Comparison of ENCODE assay signal across 13 cellular contexts in genomic region chr10:31751401-31752080, GRCh38.
DNase-seq lines count a peak whose midpoint lies in the region; ATAC-seq, FAIRE-seq and TF ChIP-seq lines count a peak whose summit lies in the region.
"Had no signal": no experiment of that assay in that cellular context is flagged by ENCODE, and none has a peak within 500 bp of the region (broad histone marks: within the 10 kb centered on the region; RNA-seq: fewer than 3 reads in every experiment).

No MANE protein-coding gene starts in this region.

- no peak for TF ChIP-seq POLR2A in gastroesophageal sphincter (IDR thresholded peaks at IDR 0.05)

- TF ChIP-seq CTCF in CD14-positive monocyte (IDR thresholded peaks at IDR 0.05) = no peak
- no peak for TF ChIP-seq CTCF in gastroesophageal sphincter (IDR thresholded peaks at IDR 0.05)
- no peak for TF ChIP-seq CTCF in GM20000 (IDR thresholded peaks at IDR 0.05; ENCODE audit: extremely low read depth, missing control alignments)
- TF ChIP-seq CTCF in OCI-LY7 (conservative IDR thresholded peaks at IDR 0.05; ENCODE audit: low read length) = no peak

- H3K27me3 ChIP-seq in gastroesophageal sphincter = no peaks in the 10 kb centered on the region
- H3K27me3 ChIP-seq: ovary had no signal

- no peaks in the 10 kb centered on the region for H4K20me1 ChIP-seq in OCI-LY7 (ENCODE audit: insufficient read depth, low read length)

- DNase-seq in CD14-positive monocyte (ENCODE audit: low spot score) (peak; percentile 92), RCC 7860 (ENCODE audit: low spot score) (peak; percentile 88), GM20000 (ENCODE audit: low spot score) (no peak), OCI-LY7 (ENCODE audit: low spot score) (no peak)
- DNase-seq in natural killer cell treated with Interleukin-12 subunit alpha and Interleukin-12 subunit beta and Interleukin-15 and Interleukin-18, amount 100 ng/mL, for 72 hours (ENCODE audit: low spot score) = peak; percentile 44
- DNase-seq: DND-41, NCI-H2107, ovary had no signal

- H3K4me1 ChIP-seq in gastroesophageal sphincter (peaks cover 3 to 33% (median 18%) of the 10 kb centered on the region in 3 donors), OCI-LY7 (ENCODE audit: insufficient read depth, low read length, poor library complexity, severe bottlenecking) (no peaks in the 10 kb centered on the region)

- peak overlapping the region; percentile 86 to 93 (median 88) for H3K27ac Mint-ChIP-seq in CD14-positive monocyte
- no peak overlapping the region for H3K27ac Mint-ChIP-seq in natural killer cell treated with Interleukin-12 subunit alpha and Interleukin-12 subunit beta and Interleukin-15 and Interleukin-18, amount 100 ng/mL, for 72 hours
- H3K27ac Mint-ChIP-seq: T-helper 1 cell treated with Interleukin-12 subunit alpha and Interleukin-12 subunit beta and Interleukin-4 antibody, amounts not matched to agents 30 μg/mL and 1 μg/mL, for 36 hours had no signal

- H3K4me3 Mint-ChIP-seq in CD14-positive monocyte = peak overlapping the region; percentile 16 to 50
- no peak overlapping the region for H3K4me3 Mint-ChIP-seq in natural killer cell treated with Interleukin-12 subunit alpha and Interleukin-12 subunit beta and Interleukin-15 and Interleukin-18, amount 100 ng/mL, for 72 hours
- H3K4me3 Mint-ChIP-seq: T-helper 1 cell treated with Interleukin-12 subunit alpha and Interleukin-12 subunit beta and Interleukin-4 antibody, amounts not matched to agents 30 μg/mL and 1 μg/mL, for 36 hours had no signal

- ATAC-seq in gastroesophageal sphincter (peak; percentile 56), GM21723 (IDR thresholded peaks at IDR 0.05; ENCODE audit: unreplicated experiment) (no peak), HG03139 (IDR thresholded peaks at IDR 0.05; ENCODE audit: unreplicated experiment) (no peak)
- ATAC-seq in natural killer cell treated with Interleukin-12 subunit alpha and Interleukin-12 subunit beta and Interleukin-15 and Interleukin-18, amount 100 ng/mL, for 72 hours = peak in 1 of 2 donors; percentile 41

- POLR2A ChIA-PET in OCI-LY7 (lab: Charles Lee) = interaction anchor here (0.5 kb wide), 1 partner anchor 61 kb away, joined by 3 read pairs; no protein-coding TSS in a partner anchor

- H3K9me2 ChIP-seq in OCI-LY7 (ENCODE audit: insufficient read depth, low read length) = no peaks in the 10 kb centered on the region

- H3K79me2 ChIP-seq in OCI-LY7 (ENCODE audit: insufficient read depth, low read depth, low read length) = no peaks in the 10 kb centered on the region

- peak overlapping the region in 2 of 4 donors; percentile 25 to 62 for H3K27ac ChIP-seq in gastroesophageal sphincter
- no peak overlapping the region for H3K27ac ChIP-seq in OCI-LY7 (ENCODE audit: low read depth, low read length, poor library complexity, severe bottlenecking)
- H3K27ac ChIP-seq: KMS-11 had no signal

- peaks cover 0 to 3% (median 0%) of the 10 kb centered on the region in 7 donors for H3K9me3 Mint-ChIP-seq in CD14-positive monocyte
- no peaks in the 10 kb centered on the region for H3K9me3 Mint-ChIP-seq in natural killer cell treated with Interleukin-12 subunit alpha and Interleukin-12 subunit beta and Interleukin-15 and Interleukin-18, amount 100 ng/mL, for 72 hours
- H3K9me3 Mint-ChIP-seq: T-helper 1 cell treated with Interleukin-12 subunit alpha and Interleukin-12 subunit beta and Interleukin-4 antibody, amounts not matched to agents 30 μg/mL and 1 μg/mL, for 36 hours had no signal

- intact Hi-C loops in CD14-positive monocyte (cut with micrococcal nuclease) = loop anchor here (2.0 to 10.0 kb wide), 2 partner anchors 45 to 747 kb away; no protein-coding TSS in a partner anchor
- intact Hi-C loops in OCI-LY7 (cut with micrococcal nuclease; ENCODE audit: unreplicated experiment) = no loop called here

- no peak for TF ChIP-seq EP300 in gastroesophageal sphincter (IDR thresholded peaks at IDR 0.05)

- H3K27me3 Mint-ChIP-seq in CD14-positive monocyte (ENCODE audit: low read depth in 3 of 3) = peaks cover 0 to 4% (median 0%) of the 10 kb centered on the region in 3 donors
- H3K27me3 Mint-ChIP-seq in natural killer cell treated with Interleukin-12 subunit alpha and Interleukin-12 subunit beta and Interleukin-15 and Interleukin-18, amount 100 ng/mL, for 72 hours = no peaks in the 10 kb centered on the region

- H3K36me3 ChIP-seq in gastroesophageal sphincter = no peaks in the 10 kb centered on the region
- no peaks in the 10 kb centered on the region for H3K36me3 ChIP-seq in OCI-LY7 (ENCODE audit: insufficient read depth, low read length)
- H3K36me3 ChIP-seq: ovary had no signal

- no peak overlapping the region for H3K4me2 ChIP-seq in OCI-LY7 (ENCODE audit: low read length)
- H3K4me2 ChIP-seq: KMS-11 had no signal

- WGBS in gastroesophageal sphincter (ENCODE audit: low coverage in 1 of 2), 2 donors = 80 to 95% methylated on average over 4 to 9 of the region's 14 CpGs

- FAIRE-seq in RCC 7860 (lab: Jason Lieb, UNC) = peak; percentile 44

- H3K9me3 ChIP-seq in gastroesophageal sphincter (no peaks in the 10 kb centered on the region), OCI-LY7 (ENCODE audit: low read length) (no peaks in the 10 kb centered on the region)
- H3K9me3 ChIP-seq: ovary had no signal

- CTCF ChIA-PET in OCI-LY7 (lab: Charles Lee; ENCODE audit: unreplicated experiment) = no interaction called here

- peaks cover 0 to 2% of the 10 kb centered on the region in 2 donors for H3K36me3 Mint-ChIP-seq in CD14-positive monocyte
- H3K36me3 Mint-ChIP-seq in natural killer cell treated with Interleukin-12 subunit alpha and Interleukin-12 subunit beta and Interleukin-15 and Interleukin-18, amount 100 ng/mL, for 72 hours = no peaks in the 10 kb centered on the region

- H3K4me1 Mint-ChIP-seq in CD14-positive monocyte = peaks cover 38% of the 10 kb centered on the region
- peaks cover 0 to 9% of the 10 kb centered on the region in 2 donors for H3K4me1 Mint-ChIP-seq in natural killer cell treated with Interleukin-12 subunit alpha and Interleukin-12 subunit beta and Interleukin-15 and Interleukin-18, amount 100 ng/mL, for 72 hours (ENCODE audit: low read depth in 2 of 2)

- no TSS peak for BruUV-seq in OCI-LY7 (replicated peaks; lab: Mats Ljungman, UMichigan)

- H2AFZ ChIP-seq in OCI-LY7 (ENCODE audit: low read length) = no peak overlapping the region

- H3K4me3 ChIP-seq in gastroesophageal sphincter (no peak overlapping the region), OCI-LY7 (ENCODE audit: low read depth, low read length, poor library complexity, severe bottlenecking) (no peak overlapping the region)
- H3K4me3 ChIP-seq: ovary had no signal

Comparison
In these comparisons a context has a peak if more than half of its experiments do, and no peak if none do; other contexts are left out.
1. DNase-seq: peak in CD14-positive monocyte (single experiment), RCC 7860 (single experiment) and natural killer cell treated with Interleukin-12 subunit alpha and Interleukin-12 subunit beta and Interleukin-15 and Interleukin-18, amount 100 ng/mL, for 72 hours (single experiment); none in GM20000 (single experiment) and OCI-LY7 (single experiment).
2. H3K27ac Mint-ChIP-seq: peak in CD14-positive monocyte (7 of 7); none in natural killer cell treated with Interleukin-12 subunit alpha and Interleukin-12 subunit beta and Interleukin-15 and Interleukin-18, amount 100 ng/mL, for 72 hours (0 of 2).